In genomic region chr2:26757873-26758789, GRCh38 we compare ENCODE assay signal across 8 cellular contexts. TPM values are rescaled to one million over a fixed set of nuclear protein-coding genes. Genes with fewer than 3 reads are reported as not detected.
A peak's percentile ranks its signal among the peaks of the same experiment; 100 is the strongest.
DNase-seq lines count a peak whose midpoint lies in the region; ATAC-seq lines count a peak whose summit lies in the region.

No MANE protein-coding gene starts in this region.

- CTCF ChIA-PET in activated CD8-positive, alpha-beta memory T cell treated with anti-CD3 and anti-CD28 coated beads, Interleukin-2, amount 10 ng/mL, durations not matched to agents 7 days and 5 days (lab: Charles Lee) = interaction anchor here (0.6 to 2.4 kb wide), 3 partner anchors 11 to 350 kb away, joined by 3 to 11 read pairs (median 3); no protein-coding TSS in a partner anchor

- H3K4me2 ChIP-seq in mesenchymal stem cell (ENCODE audit: low read length, poor library complexity, severe bottlenecking) = peak overlapping the region; percentile 26

- H3K4me1 ChIP-seq in mesenchymal stem cell (ENCODE audit: control insufficient read depth, insufficient read depth, low read depth, low read length) = peaks cover 16% of the 10 kb centered on the region

- no peaks in the 10 kb centered on the region for H3K36me3 ChIP-seq in mesenchymal stem cell (ENCODE audit: control insufficient read depth in 1 of 2, insufficient read depth in 2 of 2, low read depth in 1 of 2, low read length in 2 of 2)

- peak overlapping the region; percentile 100 for H4K91ac ChIP-seq in mesenchymal stem cell (ENCODE audit: low read length)

- peak overlapping the region; percentile 52 for H3K9ac ChIP-seq in mesenchymal stem cell (ENCODE audit: low read length)

- peak overlapping the region; percentile 88 for H2BK5ac ChIP-seq in mesenchymal stem cell (ENCODE audit: low read depth, low read length, poor library complexity, severe bottlenecking)

- H3K27ac Mint-ChIP-seq in activated CD8-positive, alpha-beta memory T cell treated with anti-CD3 and anti-CD28 coated beads, Interleukin-2, amount 10 ng/mL, durations not matched to agents 7 days and 5 days = peak overlapping the region; percentile 45
- H3K27ac Mint-ChIP-seq in activated T-helper 1 cell treated with anti-CD3 and anti-CD28 coated beads, Interleukin-12 subunit alpha, Interleukin-12 subunit beta, Interleukin-2, Interleukin-4 antibody, amounts not matched to agents 30 ng/mL and 10 ng/mL and 1 ng/mL, durations not matched to agents 14 hours and 24 hours and 36 hours = no peak overlapping the region

- H3K4me3 Mint-ChIP-seq in activated CD8-positive, alpha-beta memory T cell treated with anti-CD3 and anti-CD28 coated beads, Interleukin-2, amount 10 ng/mL, durations not matched to agents 7 days and 5 days = no peak overlapping the region
- no peak overlapping the region for H3K4me3 Mint-ChIP-seq in activated T-helper 1 cell treated with anti-CD3 and anti-CD28 coated beads, Interleukin-12 subunit alpha, Interleukin-12 subunit beta, Interleukin-2, Interleukin-4 antibody, amounts not matched to agents 30 ng/mL and 10 ng/mL and 1 ng/mL, durations not matched to agents 14 hours and 24 hours and 36 hours

- peak; percentile 36 for ATAC-seq in activated CD8-positive, alpha-beta memory T cell treated with anti-CD3 and anti-CD28 coated beads, Interleukin-2, amount 10 ng/mL, durations not matched to agents 7 days and 5 days

- peak overlapping the region; percentile 36 for H2AFZ ChIP-seq in mesenchymal stem cell (ENCODE audit: low read depth, low read length)

- peaks cover 6% of the 10 kb centered on the region for H3K27me3 Mint-ChIP-seq in activated CD8-positive, alpha-beta memory T cell treated with anti-CD3 and anti-CD28 coated beads, Interleukin-2, amount 10 ng/mL, durations not matched to agents 7 days and 5 days
- H3K27me3 Mint-ChIP-seq in activated T-helper 1 cell treated with anti-CD3 and anti-CD28 coated beads, Interleukin-12 subunit alpha, Interleukin-12 subunit beta, Interleukin-2, Interleukin-4 antibody, amounts not matched to agents 30 ng/mL and 10 ng/mL and 1 ng/mL, durations not matched to agents 14 hours and 24 hours and 36 hours (ENCODE audit: insufficient read depth) = peaks cover 11% of the 10 kb centered on the region

- H3K36me3 Mint-ChIP-seq in activated CD8-positive, alpha-beta memory T cell treated with anti-CD3 and anti-CD28 coated beads, Interleukin-2, amount 10 ng/mL, durations not matched to agents 7 days and 5 days = no peaks in the 10 kb centered on the region
- no peaks in the 10 kb centered on the region for H3K36me3 Mint-ChIP-seq in activated T-helper 1 cell treated with anti-CD3 and anti-CD28 coated beads, Interleukin-12 subunit alpha, Interleukin-12 subunit beta, Interleukin-2, Interleukin-4 antibody, amounts not matched to agents 30 ng/mL and 10 ng/mL and 1 ng/mL, durations not matched to agents 14 hours and 24 hours and 36 hours (ENCODE audit: low read depth)

- H3K18ac ChIP-seq in mesenchymal stem cell (ENCODE audit: low read depth in 1 of 2, low read length in 2 of 2) = peak overlapping the region; percentile 99 to 100

- H2BK12ac ChIP-seq in mesenchymal stem cell (ENCODE audit: low read length in 2 of 2) = peak overlapping the region; percentile 98 to 100

- H3K27ac ChIP-seq in mesenchymal stem cell (ENCODE audit: low read length, poor library complexity, severe bottlenecking) = peak overlapping the region; percentile 100

- H3K4ac ChIP-seq in mesenchymal stem cell (ENCODE audit: low read depth in 1 of 2, low read length in 2 of 2) = peak overlapping the region; percentile 99

- peaks cover 26% of the 10 kb centered on the region for H3K4me1 Mint-ChIP-seq in activated CD8-positive, alpha-beta memory T cell treated with anti-CD3 and anti-CD28 coated beads, Interleukin-2, amount 10 ng/mL, durations not matched to agents 7 days and 5 days
- no peaks in the 10 kb centered on the region for H3K4me1 Mint-ChIP-seq in activated T-helper 1 cell treated with anti-CD3 and anti-CD28 coated beads, Interleukin-12 subunit alpha, Interleukin-12 subunit beta, Interleukin-2, Interleukin-4 antibody, amounts not matched to agents 30 ng/mL and 10 ng/mL and 1 ng/mL, durations not matched to agents 14 hours and 24 hours and 36 hours (ENCODE audit: low read depth)

- H3K27me3 ChIP-seq in mesenchymal stem cell (ENCODE audit: control insufficient read depth in 1 of 2, insufficient read depth in 1 of 2, low read length in 2 of 2) = no peaks in the 10 kb centered on the region

- H2AK5ac ChIP-seq in mesenchymal stem cell (ENCODE audit: low read length, severe bottlenecking) = peak overlapping the region; percentile 100

- intact Hi-C loops in activated T-helper 1 cell treated with anti-CD3 and anti-CD28 coated beads, Interleukin-12 subunit alpha, Interleukin-12 subunit beta, Interleukin-2, Interleukin-4 antibody, amounts not matched to agents 30 ng/mL and 10 ng/mL and 1 ng/mL, durations not matched to agents 14 hours and 24 hours and 36 hours (cut with micrococcal nuclease) = no loop called here

- peak overlapping the region; percentile 92 for H2BK15ac ChIP-seq in mesenchymal stem cell (ENCODE audit: low read depth, poor library complexity, severe bottlenecking)

- H2BK120ac ChIP-seq in mesenchymal stem cell (ENCODE audit: low read depth, low read length) = peak overlapping the region; percentile 99

- H3K9me3 Mint-ChIP-seq in activated CD8-positive, alpha-beta memory T cell treated with anti-CD3 and anti-CD28 coated beads, Interleukin-2, amount 10 ng/mL, durations not matched to agents 7 days and 5 days (ENCODE audit: low read depth) = no peaks in the 10 kb centered on the region
- H3K9me3 Mint-ChIP-seq in activated T-helper 1 cell treated with anti-CD3 and anti-CD28 coated beads, Interleukin-12 subunit alpha, Interleukin-12 subunit beta, Interleukin-2, Interleukin-4 antibody, amounts not matched to agents 30 ng/mL and 10 ng/mL and 1 ng/mL, durations not matched to agents 14 hours and 24 hours and 36 hours = no peaks in the 10 kb centered on the region

- H3K23ac ChIP-seq in mesenchymal stem cell (ENCODE audit: low read length in 2 of 2) = peak overlapping the region in 1 of 2 experiments; percentile 21

- peak overlapping the region; percentile 100 for H4K8ac ChIP-seq in mesenchymal stem cell (ENCODE audit: low read length)

- no peaks in the 10 kb centered on the region for H3K9me3 ChIP-seq in mesenchymal stem cell (ENCODE audit: control insufficient read depth, low read length)

- DNase-seq in activated CD8-positive, alpha-beta memory T cell treated with anti-CD3 and anti-CD28 coated beads, Interleukin-2, amount 10 ng/mL, durations not matched to agents 7 days and 5 days = peak; percentile 63
- DNase-seq in activated CD8-positive, alpha-beta memory T cell treated with anti-CD3 and anti-CD28 coated beads, Interleukin-2, amount 50 U/mL, for 4 hours = no peak
- peak; percentile 99 for DNase-seq in M059J (ENCODE audit: low read depth)
- DNase-seq in cerebellar cortex (ENCODE audit: low spot score) = peak; percentile 61
- peak; percentile 97 for DNase-seq in mesenchymal stem cell
- DNase-seq in NCI-H1694 (lab: John Stamatoyannopoulos, UW) = no peak
- no peak for DNase-seq in HuH-7 (ENCODE audit: low spot score)
- DNase-seq in activated T-helper 1 cell treated with anti-CD3 and anti-CD28 coated beads, Interleukin-12 subunit alpha, Interleukin-12 subunit beta, Interleukin-2, Interleukin-4 antibody, amounts not matched to agents 30 ng/mL and 10 ng/mL and 1 ng/mL, durations not matched to agents 14 hours and 24 hours and 36 hours (ENCODE audit: low spot score) = no peak

- WGBS in mesenchymal stem cell = 23% methylated on average over 6 of the region's 6 CpGs

- peak overlapping the region; percentile 11 to 78 for H3K14ac ChIP-seq in mesenchymal stem cell (ENCODE audit: low read length in 2 of 2)

- H3K79me1 ChIP-seq in mesenchymal stem cell (replicated peaks; ENCODE audit: low read length, poor library complexity, severe bottlenecking) = peaks cover under 1% of the 10 kb centered on the region

- H3K4me3 ChIP-seq in mesenchymal stem cell (ENCODE audit: insufficient read depth in 1 of 2, low read depth in 1 of 2, low read length in 2 of 2) = no peak overlapping the region

RNA-seq across cellular contexts. Expression of gene SLC35F6, which starts 6.0 kb away (rescaled TPM):
- 10 to 100 TPM; 16.3 to 17.2 TPM for total RNA-seq in activated CD8-positive, alpha-beta memory T cell treated with anti-CD3 and anti-CD28 coated beads, Interleukin-2, amount 10 ng/mL, durations not matched to agents 7 days and 5 days
- 35.3 and 35.6 TPM in 2 replicates for total RNA-seq in M059J (2014; rRNA removed; shearing (Covaris generic))
- 62.3 TPM for polyA plus RNA-seq in mesenchymal stem cell (2013, experiment 1 of 2)
- polyA plus RNA-seq in mesenchymal stem cell (2013, experiment 2 of 2) = 60.2 TPM
- total RNA-seq in activated T-helper 1 cell treated with anti-CD3 and anti-CD28 coated beads, Interleukin-12 subunit alpha, Interleukin-12 subunit beta, Interleukin-2, Interleukin-4 antibody, amounts not matched to agents 30 ng/mL and 10 ng/mL and 1 ng/mL, durations not matched to agents 14 hours and 24 hours and 36 hours = 14.3 and 14.5 TPM in 2 replicates

RNA-seq across cellular contexts. Expression of gene CENPA, which starts 27.7 kb away (rescaled TPM):
- 10 to 100 TPM; 51.6 to 58.7 TPM for total RNA-seq in activated CD8-positive, alpha-beta memory T cell treated with anti-CD3 and anti-CD28 coated beads, Interleukin-2, amount 10 ng/mL, durations not matched to agents 7 days and 5 days
- 22.0 and 33.3 TPM in 2 replicates for total RNA-seq in M059J (2014; rRNA removed; shearing (Covaris generic))
- 3.5 TPM for polyA plus RNA-seq in mesenchymal stem cell (2013, experiment 1 of 2)
- 3.1 TPM for polyA plus RNA-seq in mesenchymal stem cell (2013, experiment 2 of 2)
- total RNA-seq in activated T-helper 1 cell treated with anti-CD3 and anti-CD28 coated beads, Interleukin-12 subunit alpha, Interleukin-12 subunit beta, Interleukin-2, Interleukin-4 antibody, amounts not matched to agents 30 ng/mL and 10 ng/mL and 1 ng/mL, durations not matched to agents 14 hours and 24 hours and 36 hours = 16.6 and 19.7 TPM in 2 replicates

Comparison
In these comparisons a context has a peak if more than half of its experiments do, and no peak if none do; other contexts are left out.
1. DNase-seq: peak in activated CD8-positive, alpha-beta memory T cell treated with anti-CD3 and anti-CD28 coated beads, Interleukin-2, amount 10 ng/mL, durations not matched to agents 7 days and 5 days (single experiment), M059J (single experiment), cerebellar cortex (single experiment) and mesenchymal stem cell (single experiment); none in activated CD8-positive, alpha-beta memory T cell treated with anti-CD3 and anti-CD28 coated beads, Interleukin-2, amount 50 U/mL, for 4 hours (single experiment), NCI-H1694 (single experiment), HuH-7 (single experiment) and activated T-helper 1 cell treated with anti-CD3 and anti-CD28 coated beads, Interleukin-12 subunit alpha, Interleukin-12 subunit beta, Interleukin-2, Interleukin-4 antibody, amounts not matched to agents 30 ng/mL and 10 ng/mL and 1 ng/mL, durations not matched to agents 14 hours and 24 hours and 36 hours (single experiment).